Comparison of ENCODE assay signal across 8 cellular contexts in genomic region chr4:36243355-36244256, GRCh38. TPM values are rescaled to one million over a fixed set of nuclear protein-coding genes. Genes with fewer than 3 reads are reported as not detected.
A peak's percentile ranks its signal among the peaks of the same experiment; 100 is the strongest.
DNase-seq lines count a peak whose midpoint lies in the region; ATAC-seq, FAIRE-seq and TF ChIP-seq lines count a peak whose summit lies in the region.

No MANE protein-coding gene starts in this region.

- H3K4me1 ChIP-seq in ascending aorta (no peaks in the 10 kb centered on the region), iPS-15b (ENCODE audit: control insufficient read depth, insufficient read depth, low read length) (peaks cover 3% of the 10 kb centered on the region), skeletal muscle satellite cell (ENCODE audit: control insufficient read depth, insufficient read depth, low read length) (no peaks in the 10 kb centered on the region)

- no peaks in the 10 kb centered on the region for H3K36me3 ChIP-seq in ascending aorta
- no peaks in the 10 kb centered on the region for H3K36me3 ChIP-seq in iPS-15b (ENCODE audit: control insufficient read depth, insufficient read depth, low read length)
- no peaks in the 10 kb centered on the region for H3K36me3 ChIP-seq in skeletal muscle satellite cell (ENCODE audit: insufficient read depth, low read length)

- TF ChIP-seq CTCF in ascending aorta (IDR thresholded peaks at IDR 0.05) = no peak

- peak; percentile 32 for DNase-seq in activated gamma-delta T cell treated with Interleukin-2 at 50 U/mL for 16 hours
- DNase-seq in activated gamma-delta T cell (lab: John Stamatoyannopoulos, UW) = no peak
- DNase-seq in RCC 7860 (ENCODE audit: low spot score) = peak; percentile 26
- DNase-seq in ascending aorta (ENCODE audit: low spot score in 2 of 2) = no peak
- no peak for DNase-seq in SHP77 treated with DMSO at 0.1 percent for 48 hours (lab: John Stamatoyannopoulos, UW)

- peak overlapping the region; percentile 56 to 62 for H3K27ac ChIP-seq in ascending aorta

- H3K9me3 ChIP-seq in ascending aorta (no peaks in the 10 kb centered on the region), iPS-15b (ENCODE audit: control insufficient read depth, insufficient read depth, low read length) (no peaks in the 10 kb centered on the region), skeletal muscle satellite cell (replicated peaks; ENCODE audit: low read length) (no peaks in the 10 kb centered on the region)

- peak overlapping the region; percentile 74 for H3K4me2 ChIP-seq in skeletal muscle satellite cell (ENCODE audit: low read length)

- ATAC-seq in HG03108 (IDR thresholded peaks at IDR 0.05; ENCODE audit: unreplicated experiment) = peak; percentile 19

- H3K9ac ChIP-seq in iPS-15b (ENCODE audit: low read depth, low read length) = peak overlapping the region; percentile 70
- no peak overlapping the region for H3K9ac ChIP-seq in skeletal muscle satellite cell (ENCODE audit: low read depth, low read length)

- H3K4me3 ChIP-seq in ascending aorta = peak overlapping the region; percentile 56 to 71
- H3K4me3 ChIP-seq in iPS-15b (ENCODE audit: low read depth, low read length) = peak overlapping the region; percentile 62
- peak overlapping the region; percentile 42 for H3K4me3 ChIP-seq in skeletal muscle satellite cell (ENCODE audit: low read length)

- no peak for FAIRE-seq in RCC 7860 (lab: Jason Lieb, UNC)

- intact Hi-C loops in ascending aorta (cut with DNase I) = no loop called here

- H3K27me3 ChIP-seq in ascending aorta (no peaks in the 10 kb centered on the region), iPS-15b (ENCODE audit: control insufficient read depth, insufficient read depth, low read length) (peaks cover 40% of the 10 kb centered on the region), skeletal muscle satellite cell (ENCODE audit: control insufficient read depth, insufficient read depth, low read length) (peaks cover 4% of the 10 kb centered on the region)

RNA-seq across cellular contexts. Expression of gene ARAP2, which starts 0.7 kb away (rescaled TPM):
- 12.2 TPM for total RNA-seq in ascending aorta
- total RNA-seq in skeletal muscle satellite cell (2012; rRNA removed) = 0.22 and 0.25 TPM in 2 replicates

RNA-seq across cellular contexts. Expression of gene DTHD1, which starts 37.8 kb away (rescaled TPM):
- not detected for total RNA-seq in ascending aorta
- total RNA-seq in skeletal muscle satellite cell (2012; rRNA removed) = not detected in 2 replicates

Comparison
In these comparisons a context has a peak if more than half of its experiments do, and no peak if none do; other contexts are left out.
1. DNase-seq: peak in activated gamma-delta T cell treated with Interleukin-2 at 50 U/mL for 16 hours (single experiment) and RCC 7860 (single experiment); none in activated gamma-delta T cell (single experiment), ascending aorta (0 of 2) and SHP77 treated with DMSO at 0.1 percent for 48 hours (single experiment).
2. Peak in every context shown above with its lines, with median percentiles within 50 percentile points of each other: H3K4me3 ChIP-seq.